In the genomic region with DNA sequence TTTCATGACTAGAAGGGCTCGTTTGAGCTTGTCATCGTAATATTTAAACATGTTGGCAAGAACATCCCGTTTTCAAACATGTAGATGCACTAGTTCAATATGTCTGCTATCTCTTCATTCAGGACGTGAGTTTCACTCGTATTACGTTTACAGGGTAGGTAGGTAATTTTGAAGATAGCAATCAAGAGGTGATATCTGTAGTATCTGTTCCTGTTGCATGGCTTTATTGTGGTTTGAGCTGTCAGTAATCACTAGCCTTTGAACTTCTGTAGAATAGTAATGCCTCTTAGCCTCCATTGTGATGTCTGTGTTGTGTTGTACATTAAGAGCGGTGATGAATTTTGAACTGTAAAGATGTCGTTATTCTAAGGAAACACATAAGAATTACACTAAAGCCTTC, we compare ENCODE assay signal across 18 cellular contexts.
"Had no signal": no experiment of that assay in that cellular context is flagged by ENCODE, and none has a peak within 500 bp of the region (broad histone marks: within the 10 kb centered on the region; RNA-seq: fewer than 3 reads in every experiment).

No MANE protein-coding gene starts in this region.

- H3K36me3 Mint-ChIP-seq: immature natural killer cell had no signal

- H3K27ac Mint-ChIP-seq: activated CD8-positive, alpha-beta T cell treated with anti-CD3 and anti-CD28 coated beads for 36 hours; activated T-cell treated with anti-CD3 and anti-CD28 coated beads, Interleukin-2, amount 50 U/mL, for 72 hours; immature natural killer cell; stimulated activated memory B cell treated with anti-CD40 and anti-IgM and Interleukin-4, amounts not matched to agents 10 μg/mL and 1 μg/mL and 100 μg/mL, for 72 hours; type B pancreatic cell had no signal

- H3K9me3 ChIP-seq: esophagus squamous epithelium, sigmoid colon, testis had no signal

- H3K27ac ChIP-seq: brain microvascular endothelial cell, esophagus squamous epithelium, sigmoid colon, testis had no signal

- H3K27me3 ChIP-seq: brain microvascular endothelial cell, esophagus squamous epithelium, sigmoid colon, testis had no signal

- DNase-seq: activated CD4-positive, alpha-beta T cell treated with anti-CD3 and anti-CD28 coated beads for 48 hours; activated CD8-positive, alpha-beta T cell treated with anti-CD3 and anti-CD28 coated beads for 36 hours; activated T-cell treated with anti-CD3 and anti-CD28 coated beads, Interleukin-2, amount 50 U/mL, for 72 hours; brain microvascular endothelial cell; cerebellar nuclear complex; effector CD4-positive, alpha-beta T cell; esophagus squamous epithelium; immature natural killer cell; left ventricle myocardium superior; occipital lobe; posterior cingulate gyrus; sigmoid colon; stimulated activated CD4-positive, alpha-beta T cell treated with anti-CD3 and anti-CD28 coated beads, Interleukin-4, amount 100 ng/mL, for 24 hours; testis had no signal

- H3K36me3 ChIP-seq: brain microvascular endothelial cell had no signal

- H3K4me3 ChIP-seq: esophagus squamous epithelium, sigmoid colon, testis had no signal

- H3K4me1 ChIP-seq: testis had no signal

- H3K4me1 Mint-ChIP-seq: immature natural killer cell; stimulated activated memory B cell treated with anti-CD40 and anti-IgM and Interleukin-4, amounts not matched to agents 10 μg/mL and 1 μg/mL and 100 μg/mL, for 72 hours had no signal

- H3K27me3 Mint-ChIP-seq: activated CD8-positive, alpha-beta T cell treated with anti-CD3 and anti-CD28 coated beads for 36 hours; stimulated activated memory B cell treated with anti-CD40 and anti-IgM and Interleukin-4, amounts not matched to agents 10 μg/mL and 1 μg/mL and 100 μg/mL, for 72 hours; type B pancreatic cell had no signal

- ATAC-seq: activated CD8-positive, alpha-beta T cell treated with anti-CD3 and anti-CD28 coated beads for 36 hours; left ventricle myocardium superior; stimulated activated memory B cell treated with anti-CD40 and anti-IgM and Interleukin-4, amounts not matched to agents 10 μg/mL and 1 μg/mL and 100 μg/mL, for 72 hours had no signal

- H3K4me3 Mint-ChIP-seq: activated CD8-positive, alpha-beta T cell treated with anti-CD3 and anti-CD28 coated beads for 36 hours; immature natural killer cell; stimulated activated memory B cell treated with anti-CD40 and anti-IgM and Interleukin-4, amounts not matched to agents 10 μg/mL and 1 μg/mL and 100 μg/mL, for 72 hours; type B pancreatic cell had no signal

- H3K9me3 Mint-ChIP-seq: activated T-cell treated with anti-CD3 and anti-CD28 coated beads, Interleukin-2, amount 50 U/mL, for 72 hours; immature natural killer cell; type B pancreatic cell had no signal

- FAIRE-seq: endothelial cell of umbilical vein, TTC549 had no signal
